Comparison of ENCODE assay signal across 6 cellular contexts in the genomic region with DNA sequence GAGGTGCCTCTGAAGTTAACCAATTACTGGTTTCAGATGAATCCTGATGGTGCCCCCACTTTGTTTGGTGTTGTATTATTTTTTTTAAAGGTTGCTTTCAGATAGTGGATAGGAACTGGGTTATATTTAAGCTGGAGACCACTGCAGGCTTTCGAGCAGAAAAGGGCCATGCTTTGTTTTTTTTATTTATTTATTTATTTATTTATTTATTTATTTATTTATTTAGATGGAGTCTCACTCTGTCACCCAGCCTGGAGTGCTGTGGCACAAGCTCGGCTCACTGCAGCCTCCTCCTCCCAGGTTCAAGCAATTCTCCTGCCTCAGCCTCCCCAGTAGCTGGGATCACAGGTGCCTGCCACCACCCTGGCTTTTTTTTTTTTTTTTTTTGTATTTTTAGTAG. TPM values are rescaled to one million over a fixed set of nuclear protein-coding genes. Genes with fewer than 3 reads are reported as not detected.
"Had no signal": no experiment of that assay in that cellular context is flagged by ENCODE, and none has a peak within 500 bp of the region (broad histone marks: within the 10 kb centered on the region; RNA-seq: fewer than 3 reads in every experiment).

No MANE protein-coding gene starts in this region.

RNA-seq across cellular contexts. Expression of gene NSG2, which starts 57.1 kb away (rescaled TPM):
- total RNA-seq: HepG2, HT-29, HT1080, IMR-90, K562 had no signal
- polyA plus RNA-seq: IgD-negative memory B cell, IMR-90, K562 had no signal
